ENCODE assay signal across 19 cellular contexts in genomic region chr11:127524618-127525017, GRCh38.
"Had no signal": no experiment of that assay in that cellular context is flagged by ENCODE, and none has a peak within 500 bp of the region (broad histone marks: within the 10 kb centered on the region; RNA-seq: fewer than 3 reads in every experiment).

No MANE protein-coding gene starts in this region.

- H3K27ac ChIP-seq: heart left ventricle, parathyroid adenoma, psoas muscle, right lobe of liver, testis, tibial nerve had no signal

- H3K9me3 ChIP-seq: heart left ventricle, psoas muscle, right lobe of liver, testis, tibial nerve had no signal

- H3K27ac Mint-ChIP-seq: naive thymus-derived CD8-positive, alpha-beta T cell; stimulated activated naive CD8-positive, alpha-beta T cell treated with anti-CD3 and anti-CD28 coated beads, Interleukin-15, Interleukin-2, amounts not matched to agents 100 ng/mL and 50 ng/mL, for 24 hours had no signal

- H3K4me3 Mint-ChIP-seq: central memory CD8-positive, alpha-beta T cell; naive thymus-derived CD8-positive, alpha-beta T cell; stimulated activated naive CD8-positive, alpha-beta T cell treated with anti-CD3 and anti-CD28 coated beads, Interleukin-15, Interleukin-2, amounts not matched to agents 100 ng/mL and 50 ng/mL, for 24 hours had no signal

- H3K4me3 ChIP-seq: dorsolateral prefrontal cortex, heart left ventricle, psoas muscle, right lobe of liver, testis, tibial nerve had no signal

- FAIRE-seq: frontal cortex, islet of Langerhans had no signal

- DNase-seq: cortex of kidney; effector CD8-positive, alpha-beta T cell; heart left ventricle; kidney glomerular epithelial cell; mesendoderm; naive thymus-derived CD8-positive, alpha-beta T cell; nucleus accumbens; psoas muscle; retina; right lobe of liver; stimulated activated CD4-positive, alpha-beta T cell treated with anti-CD3 and anti-CD28 coated beads, Interleukin-2, amount 100 ng/mL, for 48 hours; testis had no signal

- H3K27me3 Mint-ChIP-seq: central memory CD8-positive, alpha-beta T cell; stimulated activated naive CD8-positive, alpha-beta T cell treated with anti-CD3 and anti-CD28 coated beads, Interleukin-15, Interleukin-2, amounts not matched to agents 100 ng/mL and 50 ng/mL, for 24 hours had no signal

- H3K4me1 Mint-ChIP-seq: central memory CD8-positive, alpha-beta T cell; naive thymus-derived CD8-positive, alpha-beta T cell had no signal

- H3K36me3 ChIP-seq: heart left ventricle, right lobe of liver, tibial nerve had no signal

- H3K9me3 Mint-ChIP-seq: stimulated activated naive CD8-positive, alpha-beta T cell treated with anti-CD3 and anti-CD28 coated beads, Interleukin-15, Interleukin-2, amounts not matched to agents 100 ng/mL and 50 ng/mL, for 24 hours had no signal

- H3K27me3 ChIP-seq: heart left ventricle, right lobe of liver, testis, tibial nerve had no signal

- H3K4me1 ChIP-seq: heart left ventricle, parathyroid adenoma, psoas muscle, right lobe of liver, testis, tibial nerve had no signal

- H3K36me3 Mint-ChIP-seq: naive thymus-derived CD8-positive, alpha-beta T cell had no signal

- ATAC-seq: heart left ventricle; naive thymus-derived CD8-positive, alpha-beta T cell; psoas muscle; right lobe of liver had no signal
